23 cellular contexts compared by ENCODE assay signal in genomic region chr13:25252229-25252628, GRCh38.
"Had no signal": no experiment of that assay in that cellular context is flagged by ENCODE, and none has a peak within 500 bp of the region (broad histone marks: within the 10 kb centered on the region; RNA-seq: fewer than 3 reads in every experiment).

No MANE protein-coding gene starts in this region.

- DNase-seq: activated CD4-positive, alpha-beta T cell treated with anti-CD3 and anti-CD28 coated beads for 1 hour; activated CD4-positive, alpha-beta T cell treated with anti-CD3 and anti-CD28 coated beads, Interleukin-2, amount 10 ng/mL, durations not matched to agents 7 days and 5 days; activated CD8-positive, alpha-beta T cell treated with anti-CD3 and anti-CD28 coated beads for 36 hours; activated naive CD4-positive, alpha-beta T cell; activated T-cell treated with anti-CD3 and anti-CD28 coated beads, Interleukin-2, amount 50 U/mL, for 72 hours; anterior cingulate cortex; dermis blood vessel endothelial cell; effector CD4-positive, alpha-beta T cell; foreskin keratinocyte; heart right ventricle; lower lobe of right lung; mucosa of descending colon; ovary; stimulated activated CD4-positive, alpha-beta T cell treated with anti-CD3 and anti-CD28 coated beads, Interleukin-1b, Interleukin-23, amount 100 ng/mL, for 48 hours; stimulated activated naive B cell treated with anti-CD40 and anti-IgM and Interleukin-4, amounts not matched to agents 10 μg/mL and 1 μg/mL and 100 μg/mL, for 72 hours; stomach; T-helper 9 cell; tibial artery had no signal

- H3K4me3 Mint-ChIP-seq: activated CD4-positive, alpha-beta T cell treated with anti-CD3 and anti-CD28 coated beads, Interleukin-2, amount 10 ng/mL, durations not matched to agents 7 days and 5 days; activated CD8-positive, alpha-beta T cell treated with anti-CD3 and anti-CD28 coated beads for 36 hours; activated T-cell treated with anti-CD3 and anti-CD28 coated beads, Interleukin-2, amount 50 U/mL, for 72 hours; nephron; stimulated activated naive B cell treated with anti-CD40 and anti-IgM and Interleukin-4, amounts not matched to agents 10 μg/mL and 1 μg/mL and 100 μg/mL, for 72 hours had no signal

- H3K9me3 ChIP-seq: esophagus muscularis mucosa, heart right ventricle, lower lobe of right lung, mucosa of descending colon, ovary, stomach, tibial artery had no signal

- H3K4me3 ChIP-seq: esophagus muscularis mucosa, heart right ventricle, lower lobe of right lung, mucosa of descending colon, ovary, smooth muscle cell, stomach, tibial artery had no signal

- H3K36me3 ChIP-seq: ovary had no signal

- H3K4me1 Mint-ChIP-seq: activated CD4-positive, alpha-beta T cell treated with anti-CD3 and anti-CD28 coated beads, Interleukin-2, amount 10 ng/mL, durations not matched to agents 7 days and 5 days; nephron had no signal

- H3K27me3 ChIP-seq: esophagus muscularis mucosa, foreskin keratinocyte, heart right ventricle, ovary, stomach, tibial artery had no signal

- H3K27ac ChIP-seq: esophagus muscularis mucosa, foreskin keratinocyte, heart right ventricle, lower lobe of right lung, ovary, stomach, tibial artery had no signal

- H3K9me3 Mint-ChIP-seq: activated CD4-positive, alpha-beta T cell treated with anti-CD3 and anti-CD28 coated beads, Interleukin-2, amount 10 ng/mL, durations not matched to agents 7 days and 5 days; activated CD8-positive, alpha-beta T cell treated with anti-CD3 and anti-CD28 coated beads for 36 hours; activated naive CD4-positive, alpha-beta T cell treated with anti-CD3 and anti-CD28 coated beads, Interleukin-2, amount 50 U/mL, for 72 hours; activated T-cell treated with anti-CD3 and anti-CD28 coated beads, Interleukin-2, amount 50 U/mL, for 72 hours; nephron; stimulated activated naive B cell treated with anti-CD40 and anti-IgM and Interleukin-4, amounts not matched to agents 10 μg/mL and 1 μg/mL and 100 μg/mL, for 72 hours had no signal

- H3K27me3 Mint-ChIP-seq: activated CD4-positive, alpha-beta T cell treated with anti-CD3 and anti-CD28 coated beads, Interleukin-2, amount 10 ng/mL, durations not matched to agents 7 days and 5 days; activated CD8-positive, alpha-beta T cell treated with anti-CD3 and anti-CD28 coated beads for 36 hours; progenitor cell of endocrine pancreas; stimulated activated naive B cell treated with anti-CD40 and anti-IgM and Interleukin-4, amounts not matched to agents 10 μg/mL and 1 μg/mL and 100 μg/mL, for 72 hours had no signal

- H3K4me1 ChIP-seq: esophagus muscularis mucosa, foreskin keratinocyte, tibial artery had no signal

- ATAC-seq: activated CD8-positive, alpha-beta T cell treated with anti-CD3 and anti-CD28 coated beads for 36 hours; activated naive CD4-positive, alpha-beta T cell treated with anti-CD3 and anti-CD28 coated beads, Interleukin-2, amount 50 U/mL, for 72 hours; activated T-cell treated with anti-CD3 and anti-CD28 coated beads, Interleukin-2, amount 50 U/mL, for 72 hours; foreskin keratinocyte; heart right ventricle; stimulated activated naive B cell treated with anti-CD40 and anti-IgM and Interleukin-4, amounts not matched to agents 10 μg/mL and 1 μg/mL and 100 μg/mL, for 72 hours had no signal

- H3K27ac Mint-ChIP-seq: activated CD4-positive, alpha-beta T cell treated with anti-CD3 and anti-CD28 coated beads, Interleukin-2, amount 10 ng/mL, durations not matched to agents 7 days and 5 days; activated CD8-positive, alpha-beta T cell treated with anti-CD3 and anti-CD28 coated beads for 36 hours; activated naive CD4-positive, alpha-beta T cell treated with anti-CD3 and anti-CD28 coated beads, Interleukin-2, amount 50 U/mL, for 72 hours; activated T-cell treated with anti-CD3 and anti-CD28 coated beads, Interleukin-2, amount 50 U/mL, for 72 hours; nephron had no signal

- H3K36me3 Mint-ChIP-seq: activated naive CD4-positive, alpha-beta T cell treated with anti-CD3 and anti-CD28 coated beads, Interleukin-2, amount 50 U/mL, for 72 hours had no signal
